ENCODE assay signal across 14 cellular contexts in the genomic region with DNA sequence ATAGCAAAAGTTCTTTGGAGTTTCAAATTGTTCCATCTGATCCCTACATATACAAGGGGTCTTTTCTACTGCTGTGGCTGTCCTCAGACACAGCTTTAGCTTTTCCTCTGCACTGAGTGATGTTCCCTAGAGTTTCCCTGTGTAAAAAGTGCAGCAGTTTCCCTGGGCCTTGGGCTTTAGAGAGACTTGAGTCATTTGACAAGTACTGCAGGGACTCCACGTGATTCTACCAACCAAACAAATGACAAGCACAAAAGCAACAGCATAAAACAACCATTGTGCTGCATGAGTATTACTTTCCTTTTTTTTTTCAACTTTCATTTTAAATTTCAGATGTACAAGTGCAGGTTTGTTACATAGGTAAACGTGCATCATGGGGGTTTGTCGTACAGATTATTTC.
DNase-seq lines count a peak whose midpoint lies in the region; ATAC-seq and TF ChIP-seq lines count a peak whose summit lies in the region.
"Had no signal": no experiment of that assay in that cellular context is flagged by ENCODE, and none has a peak within 500 bp of the region (broad histone marks: within the 10 kb centered on the region; RNA-seq: fewer than 3 reads in every experiment).

No MANE protein-coding gene starts in this region.

- DNase-seq in caudate nucleus (lab: John Stamatoyannopoulos, UW) (no peak), pons (ENCODE audit: low spot score) (peak; percentile 61), T-cell (no peak), transverse colon (no peak), HPDE6-E6E7 (ENCODE audit: extremely low spot score) (no peak)
- DNase-seq: CD8-positive, alpha-beta T cell; COR-L47; DMS153; DMS79 treated with DMSO at 0.1 percent for 48 hours; EL; HCEC 1CT had no signal

- no peaks in the 10 kb centered on the region for H3K9me3 Mint-ChIP-seq in T-cell
- H3K9me3 Mint-ChIP-seq: CD8-positive, alpha-beta T cell had no signal

- H3K36me3 ChIP-seq in transverse colon: no peaks in the 10 kb centered on the region

- intact Hi-C loops in transverse colon (cut with DNase I; ENCODE audit: low total_unique reads): no loop called here

- H3K27me3 Mint-ChIP-seq in T-cell: peaks cover 0 to 1% of the 10 kb centered on the region in 2 donors

- H3K27me3 ChIP-seq in layer of hippocampus (ENCODE audit: control insufficient read depth, insufficient read depth, low read length) (no peaks in the 10 kb centered on the region), transverse colon (no peaks in the 10 kb centered on the region)

- WGBS in transverse colon (ENCODE audit: low coverage in 1 of 2), 2 donors: 48 to 50% methylated on average over 1 to 3 of the region's 3 CpGs

- in situ Hi-C loops in transverse colon (cut with MboI; ENCODE audit: low pct_ligation_motif_present in 1 of 4, low pct_unique_long_range_greater_than_20kb in 1 of 4, low sequenced_read_pairs in 3 of 4): no loop called here

- no peak overlapping the region for H3K27ac Mint-ChIP-seq in T-cell
- H3K27ac Mint-ChIP-seq: CD8-positive, alpha-beta T cell had no signal

- TF ChIP-seq POLR2A in transverse colon (IDR thresholded peaks at IDR 0.05): no peak

- H3K4me1 Mint-ChIP-seq in T-cell: no peaks in the 10 kb centered on the region
- H3K4me1 Mint-ChIP-seq: CD14-positive monocyte had no signal

- no peak overlapping the region for H3K4me3 Mint-ChIP-seq in T-cell
- H3K4me3 Mint-ChIP-seq: CD14-positive monocyte; CD8-positive, alpha-beta T cell had no signal

- CTCF ChIA-PET in T-cell (lab: Charles Lee): no interaction called here

- TF ChIP-seq CTCF in transverse colon (IDR thresholded peaks at IDR 0.05): no peak

- H3K36me3 Mint-ChIP-seq in T-cell: no peaks in the 10 kb centered on the region
- H3K36me3 Mint-ChIP-seq: CD14-positive monocyte; CD8-positive, alpha-beta T cell had no signal

- H3K27ac ChIP-seq in caudate nucleus (ENCODE audit: low read depth, low read length) (peak overlapping the region; percentile 1), layer of hippocampus (ENCODE audit: low read depth, low read length) (peak overlapping the region; percentile 14), transverse colon (no peak overlapping the region)
- H3K27ac ChIP-seq: A549 had no signal

- no peak for TF ChIP-seq EP300 in transverse colon (IDR thresholded peaks at IDR 0.05; ENCODE audit: low read depth)

- no peak for ATAC-seq in T-cell (replicated peaks in 1 of 4)
- ATAC-seq: A549; CD8-positive, alpha-beta T cell had no signal

- H3K4me1 ChIP-seq in transverse colon: peaks cover 0 to 5% (median 0%) of the 10 kb centered on the region in 4 donors
- H3K4me1 ChIP-seq: A549 had no signal

- no peaks in the 10 kb centered on the region for H3K9me3 ChIP-seq in transverse colon
- H3K9me3 ChIP-seq: A549 had no signal

- no peak overlapping the region for H3K4me3 ChIP-seq in transverse colon
- H3K4me3 ChIP-seq: A549 had no signal

- POLR2A ChIA-PET in T-cell (lab: Charles Lee): no interaction called here

Comparison
In these comparisons a context has a peak if more than half of its experiments do, and no peak if none do; other contexts are left out.
1. H3K27ac ChIP-seq: peak in caudate nucleus (single experiment) and layer of hippocampus (single experiment); none in transverse colon (0 of 4).